In genomic region chr1:211493133-211493864, GRCh38 we compare ENCODE assay signal across 23 cellular contexts. TPM values are rescaled to one million over a fixed set of nuclear protein-coding genes. Genes with fewer than 3 reads are reported as not detected.
"Had no signal": no experiment of that assay in that cellular context is flagged by ENCODE, and none has a peak within 500 bp of the region (broad histone marks: within the 10 kb centered on the region; RNA-seq: fewer than 3 reads in every experiment).

No MANE protein-coding gene starts in this region.

- H3K27me3 ChIP-seq: adrenal gland, ascending aorta, upper lobe of left lung had no signal

- H3K36me3 ChIP-seq: adrenal gland, ascending aorta, upper lobe of left lung had no signal

- ATAC-seq: effector memory CD8-positive, alpha-beta T cell; esophagus mucosa; stimulated activated naive CD8-positive, alpha-beta T cell treated with anti-CD3 and anti-CD28 coated beads, Interleukin-15, Interleukin-2, amounts not matched to agents 100 U/mL and 50 U/mL, for 24 hours; T-cell had no signal

- DNase-seq: activated CD4-positive, alpha-beta T cell treated with anti-CD3 and anti-CD28 coated beads for 1 hour; activated CD4-positive, alpha-beta T cell treated with anti-CD3 and anti-CD28 coated beads, Interleukin-2, amount 50 U/mL, for 1 hour; activated CD8-positive, alpha-beta T cell treated with anti-CD3 and anti-CD28 coated beads, Interleukin-2, amount 10 ng/mL, durations not matched to agents 7 days and 5 days; activated naive CD4-positive, alpha-beta T cell; adrenal gland; effector memory CD8-positive, alpha-beta T cell; islet precursor cell; left cardiac atrium; stimulated activated CD4-positive, alpha-beta T cell treated with anti-CD3 and anti-CD28 coated beads, Interleukin-4, amount 100 ng/mL, for 4 hours; stimulated activated naive CD8-positive, alpha-beta T cell treated with anti-CD3 and anti-CD28 coated beads, Interleukin-15, Interleukin-2, amounts not matched to agents 100 U/mL and 50 U/mL, for 24 hours; T-cell; upper lobe of left lung had no signal

- H3K27ac Mint-ChIP-seq: activated CD8-positive, alpha-beta T cell treated with anti-CD3 and anti-CD28 coated beads, Interleukin-2, amount 10 ng/mL, durations not matched to agents 7 days and 5 days; activated naive CD8-positive, alpha-beta T cell; activated T-helper 1 cell treated with anti-CD3 and anti-CD28 coated beads, Interleukin-12 subunit alpha, Interleukin-12 subunit beta, Interleukin-2, Interleukin-4 antibody, amounts not matched to agents 30 ng/mL and 10 ng/mL and 1 ng/mL, durations not matched to agents 14 hours and 24 hours and 36 hours; effector memory CD8-positive, alpha-beta T cell; memory B cell; progenitor cell of endocrine pancreas; T-cell; T-helper 2 cell treated with Interferon-gamma antibody and Interleukin-4, amounts not matched to agents 5 μg/mL and 100 μg/mL, for 36 hours had no signal

- H3K9me3 ChIP-seq: adrenal gland, ascending aorta, upper lobe of left lung had no signal

- H3K27ac ChIP-seq: ascending aorta, upper lobe of left lung had no signal

- H3K4me1 ChIP-seq: adrenal gland, ascending aorta, upper lobe of left lung had no signal

- H3K4me1 Mint-ChIP-seq: central memory CD8-positive, alpha-beta T cell; memory B cell had no signal

- H3K36me3 Mint-ChIP-seq: activated naive CD8-positive, alpha-beta T cell; T-cell had no signal

- H3K4me3 Mint-ChIP-seq: activated CD8-positive, alpha-beta T cell treated with anti-CD3 and anti-CD28 coated beads, Interleukin-2, amount 10 ng/mL, durations not matched to agents 7 days and 5 days; activated naive CD8-positive, alpha-beta T cell; activated T-helper 1 cell treated with anti-CD3 and anti-CD28 coated beads, Interleukin-12 subunit alpha, Interleukin-12 subunit beta, Interleukin-2, Interleukin-4 antibody, amounts not matched to agents 30 ng/mL and 10 ng/mL and 1 ng/mL, durations not matched to agents 14 hours and 24 hours and 36 hours; central memory CD8-positive, alpha-beta T cell; effector memory CD8-positive, alpha-beta T cell; memory B cell; neural crest cell; T-cell; T-helper 2 cell treated with Interferon-gamma antibody and Interleukin-4, amounts not matched to agents 5 μg/mL and 100 μg/mL, for 36 hours had no signal

- H3K9me3 Mint-ChIP-seq: activated T-helper 1 cell treated with anti-CD3 and anti-CD28 coated beads, Interleukin-12 subunit alpha, Interleukin-12 subunit beta, Interleukin-2, Interleukin-4 antibody, amounts not matched to agents 30 ng/mL and 10 ng/mL and 1 ng/mL, durations not matched to agents 14 hours and 24 hours and 36 hours; central memory CD8-positive, alpha-beta T cell; effector memory CD8-positive, alpha-beta T cell; memory B cell; neural crest cell; T-cell; T-helper 2 cell treated with Interferon-gamma antibody and Interleukin-4, amounts not matched to agents 5 μg/mL and 100 μg/mL, for 36 hours had no signal

- H3K27me3 Mint-ChIP-seq: activated naive CD8-positive, alpha-beta T cell had no signal

- H3K4me3 ChIP-seq: adrenal gland, ascending aorta, upper lobe of left lung had no signal

RNA-seq across cellular contexts. Expression of gene RD3, which starts 1.3 kb away (rescaled TPM):
- polyA plus RNA-seq: endothelial cell of umbilical vein, liver had no signal
